In the genomic region with DNA sequence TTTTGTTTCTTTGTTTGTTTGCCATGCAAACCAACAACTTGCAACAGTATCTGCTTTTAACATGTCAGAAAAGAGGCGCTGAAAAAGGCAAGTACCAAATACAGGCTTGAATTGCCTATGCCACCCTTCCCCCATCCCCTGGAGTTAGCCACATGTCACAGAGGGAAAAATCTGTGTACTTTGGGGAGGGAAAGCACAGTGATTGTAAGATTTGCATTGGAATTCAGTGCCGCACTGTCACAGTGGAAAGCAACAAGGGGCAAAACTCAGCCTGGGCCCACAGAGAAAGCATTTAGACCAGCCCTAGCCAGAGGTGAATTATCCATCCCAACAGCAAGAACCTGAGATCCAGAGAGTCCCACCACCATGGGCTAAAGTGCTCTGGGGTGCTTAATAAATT, we compare ENCODE assay signal across 3 cellular contexts.
TF ChIP-seq lines count a peak whose summit lies in the region.

No MANE protein-coding gene starts in this region.

TF ChIP-seq in GM23338, 12 proteins besides CTCF, POLR2A, EP300 and RAD21 (continues in another document):
- TF ChIP-seq, protein P1, sequence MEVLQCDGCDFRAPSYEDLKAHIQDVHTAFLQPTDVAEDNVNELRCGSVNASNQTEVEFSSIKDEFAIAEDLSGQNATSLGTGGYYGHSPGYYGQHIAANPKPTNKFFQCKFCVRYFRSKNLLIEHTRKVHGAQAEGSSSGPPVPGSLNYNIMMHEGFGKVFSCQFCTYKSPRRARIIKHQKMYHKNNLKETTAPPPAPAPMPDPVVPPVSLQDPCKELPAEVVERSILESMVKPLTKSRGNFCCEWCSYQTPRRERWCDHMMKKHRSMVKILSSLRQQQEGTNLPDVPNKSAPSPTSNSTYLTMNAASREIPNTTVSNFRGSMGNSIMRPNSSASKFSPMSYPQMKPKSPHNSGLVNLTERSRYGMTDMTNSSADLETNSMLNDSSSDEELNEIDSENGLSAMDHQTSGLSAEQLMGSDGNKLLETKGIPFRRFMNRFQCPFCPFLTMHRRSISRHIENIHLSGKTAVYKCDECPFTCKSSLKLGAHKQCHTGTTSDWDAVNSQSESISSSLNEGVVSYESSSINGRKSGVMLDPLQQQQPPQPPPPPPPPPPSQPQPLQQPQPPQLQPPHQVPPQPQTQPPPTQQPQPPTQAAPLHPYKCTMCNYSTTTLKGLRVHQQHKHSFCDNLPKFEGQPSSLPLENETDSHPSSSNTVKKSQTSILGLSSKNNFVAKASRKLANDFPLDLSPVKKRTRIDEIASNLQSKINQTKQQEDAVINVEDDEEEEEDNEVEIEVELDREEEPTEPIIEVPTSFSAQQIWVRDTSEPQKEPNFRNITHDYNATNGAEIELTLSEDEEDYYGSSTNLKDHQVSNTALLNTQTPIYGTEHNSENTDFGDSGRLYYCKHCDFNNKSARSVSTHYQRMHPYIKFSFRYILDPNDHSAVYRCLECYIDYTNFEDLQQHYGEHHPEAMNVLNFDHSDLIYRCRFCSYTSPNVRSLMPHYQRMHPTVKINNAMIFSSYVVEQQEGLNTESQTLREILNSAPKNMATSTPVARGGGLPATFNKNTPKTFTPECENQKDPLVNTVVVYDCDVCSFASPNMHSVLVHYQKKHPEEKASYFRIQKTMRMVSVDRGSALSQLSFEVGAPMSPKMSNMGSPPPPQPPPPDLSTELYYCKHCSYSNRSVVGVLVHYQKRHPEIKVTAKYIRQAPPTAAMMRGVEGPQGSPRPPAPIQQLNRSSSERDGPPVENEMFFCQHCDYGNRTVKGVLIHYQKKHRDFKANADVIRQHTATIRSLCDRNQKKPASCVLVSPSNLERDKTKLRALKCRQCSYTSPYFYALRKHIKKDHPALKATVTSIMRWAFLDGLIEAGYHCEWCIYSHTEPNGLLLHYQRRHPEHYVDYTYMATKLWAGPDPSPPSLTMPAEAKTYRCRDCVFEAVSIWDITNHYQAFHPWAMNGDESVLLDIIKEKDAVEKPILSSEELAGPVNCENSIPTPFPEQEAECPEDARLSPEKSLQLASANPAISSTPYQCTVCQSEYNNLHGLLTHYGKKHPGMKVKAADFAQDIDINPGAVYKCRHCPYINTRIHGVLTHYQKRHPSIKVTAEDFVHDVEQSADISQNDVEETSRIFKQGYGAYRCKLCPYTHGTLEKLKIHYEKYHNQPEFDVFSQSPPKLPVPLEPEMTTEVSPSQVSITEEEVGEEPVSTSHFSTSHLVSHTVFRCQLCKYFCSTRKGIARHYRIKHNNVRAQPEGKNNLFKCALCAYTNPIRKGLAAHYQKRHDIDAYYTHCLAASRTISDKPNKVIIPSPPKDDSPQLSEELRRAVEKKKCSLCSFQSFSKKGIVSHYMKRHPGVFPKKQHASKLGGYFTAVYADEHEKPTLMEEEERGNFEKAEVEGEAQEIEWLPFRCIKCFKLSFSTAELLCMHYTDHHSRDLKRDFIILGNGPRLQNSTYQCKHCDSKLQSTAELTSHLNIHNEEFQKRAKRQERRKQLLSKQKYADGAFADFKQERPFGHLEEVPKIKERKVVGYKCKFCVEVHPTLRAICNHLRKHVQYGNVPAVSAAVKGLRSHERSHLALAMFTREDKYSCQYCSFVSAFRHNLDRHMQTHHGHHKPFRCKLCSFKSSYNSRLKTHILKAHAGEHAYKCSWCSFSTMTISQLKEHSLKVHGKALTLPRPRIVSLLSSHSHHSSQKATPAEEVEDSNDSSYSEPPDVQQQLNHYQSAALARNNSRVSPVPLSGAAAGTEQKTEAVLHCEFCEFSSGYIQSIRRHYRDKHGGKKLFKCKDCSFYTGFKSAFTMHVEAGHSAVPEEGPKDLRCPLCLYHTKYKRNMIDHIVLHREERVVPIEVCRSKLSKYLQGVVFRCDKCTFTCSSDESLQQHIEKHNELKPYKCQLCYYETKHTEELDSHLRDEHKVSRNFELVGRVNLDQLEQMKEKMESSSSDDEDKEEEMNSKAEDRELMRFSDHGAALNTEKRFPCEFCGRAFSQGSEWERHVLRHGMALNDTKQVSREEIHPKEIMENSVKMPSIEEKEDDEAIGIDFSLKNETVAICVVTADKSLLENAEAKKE (CRISPR knock-in tag; IDR thresholded peaks at IDR 0.05): no peak
- TF ChIP-seq STAT1 (IDR thresholded peaks at IDR 0.05; ENCODE audit: unreplicated experiment) (no peak), ZNF114 (CRISPR knock-in tag; IDR thresholded peaks at IDR 0.05) (no peak)

TF ChIP-seq in IMR-90, 13 proteins besides CTCF, POLR2A, EP300 and RAD21:
- TF ChIP-seq RFX5 (IDR thresholded peaks at IDR 0.05; ENCODE audit: low read depth, low read length) (no peak), CEBPB (IDR thresholded peaks at IDR 0.05; ENCODE audit: low read depth, low read length) (no peak), MAZ (IDR thresholded peaks at IDR 0.05; ENCODE audit: borderline replicate concordance, low read depth, low read length) (no peak)
- TF ChIP-seq, protein P2, sequence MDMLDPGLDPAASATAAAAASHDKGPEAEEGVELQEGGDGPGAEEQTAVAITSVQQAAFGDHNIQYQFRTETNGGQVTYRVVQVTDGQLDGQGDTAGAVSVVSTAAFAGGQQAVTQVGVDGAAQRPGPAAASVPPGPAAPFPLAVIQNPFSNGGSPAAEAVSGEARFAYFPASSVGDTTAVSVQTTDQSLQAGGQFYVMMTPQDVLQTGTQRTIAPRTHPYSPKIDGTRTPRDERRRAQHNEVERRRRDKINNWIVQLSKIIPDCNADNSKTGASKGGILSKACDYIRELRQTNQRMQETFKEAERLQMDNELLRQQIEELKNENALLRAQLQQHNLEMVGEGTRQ (IDR thresholded peaks at IDR 0.05; ENCODE audit: low read depth, low read length): no peak

TF ChIP-seq in H1, 55 proteins besides CTCF, POLR2A, EP300 and RAD21:
- no peak for TF ChIP-seq TEAD4 (IDR thresholded peaks at IDR 0.05; ENCODE audit: low read depth, low read length)
- TF ChIP-seq, protein P2 (IDR thresholded peaks at IDR 0.05; ENCODE audit: low read length): no peak
- no peak for TF ChIP-seq NRF1 (IDR thresholded peaks at IDR 0.05; ENCODE audit: low read depth, low read length)
- no peak for TF ChIP-seq TCF12 (IDR thresholded peaks at IDR 0.05; ENCODE audit: low read depth, low read length)
- no peak for TF ChIP-seq TAF7 (optimal IDR thresholded peaks at IDR 0.05; ENCODE audit: borderline replicate concordance, low read depth, low read length)
- no peak for TF ChIP-seq SUZ12 (IDR thresholded peaks at IDR 0.05; ENCODE audit: low read length)
- TF ChIP-seq ZNF274 (IDR thresholded peaks at IDR 0.05; ENCODE audit: borderline replicate concordance, extremely low read depth, low read length): no peak
- no peak for TF ChIP-seq ASH2L (IDR thresholded peaks at IDR 0.05; ENCODE audit: low read length)
- no peak for TF ChIP-seq SIRT6 (IDR thresholded peaks at IDR 0.05; ENCODE audit: low read length)
- no peak for TF ChIP-seq MAFK (IDR thresholded peaks at IDR 0.05; ENCODE audit: low read depth, low read length)
- TF ChIP-seq CBX5 (IDR thresholded peaks at IDR 0.05; ENCODE audit: low read depth, low read length): no peak
- no peak for TF ChIP-seq GABPA (IDR thresholded peaks at IDR 0.05; ENCODE audit: borderline replicate concordance, insufficient read depth, low read length)
- TF ChIP-seq TAF1 (IDR thresholded peaks at IDR 0.05; ENCODE audit: low read depth, low read length): no peak
- no peak for TF ChIP-seq EZH2 (IDR thresholded peaks at IDR 0.05; ENCODE audit: low read depth, low read length, severe bottlenecking)
- TF ChIP-seq CTBP2 (IDR thresholded peaks at IDR 0.05; ENCODE audit: borderline replicate concordance, insufficient read depth, insufficient read length, low read length): no peak
- no peak for TF ChIP-seq POLR2AphosphoS5 (IDR thresholded peaks at IDR 0.05; ENCODE audit: low read depth, low read length)
- TF ChIP-seq, protein P3, sequence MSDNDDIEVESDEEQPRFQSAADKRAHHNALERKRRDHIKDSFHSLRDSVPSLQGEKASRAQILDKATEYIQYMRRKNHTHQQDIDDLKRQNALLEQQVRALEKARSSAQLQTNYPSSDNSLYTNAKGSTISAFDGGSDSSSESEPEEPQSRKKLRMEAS (IDR thresholded peaks at IDR 0.05): no peak
- no peak for TF ChIP-seq CREB1 (IDR thresholded peaks at IDR 0.05)
